Comparison of ENCODE assay signal across 8 cellular contexts in the genomic region with DNA sequence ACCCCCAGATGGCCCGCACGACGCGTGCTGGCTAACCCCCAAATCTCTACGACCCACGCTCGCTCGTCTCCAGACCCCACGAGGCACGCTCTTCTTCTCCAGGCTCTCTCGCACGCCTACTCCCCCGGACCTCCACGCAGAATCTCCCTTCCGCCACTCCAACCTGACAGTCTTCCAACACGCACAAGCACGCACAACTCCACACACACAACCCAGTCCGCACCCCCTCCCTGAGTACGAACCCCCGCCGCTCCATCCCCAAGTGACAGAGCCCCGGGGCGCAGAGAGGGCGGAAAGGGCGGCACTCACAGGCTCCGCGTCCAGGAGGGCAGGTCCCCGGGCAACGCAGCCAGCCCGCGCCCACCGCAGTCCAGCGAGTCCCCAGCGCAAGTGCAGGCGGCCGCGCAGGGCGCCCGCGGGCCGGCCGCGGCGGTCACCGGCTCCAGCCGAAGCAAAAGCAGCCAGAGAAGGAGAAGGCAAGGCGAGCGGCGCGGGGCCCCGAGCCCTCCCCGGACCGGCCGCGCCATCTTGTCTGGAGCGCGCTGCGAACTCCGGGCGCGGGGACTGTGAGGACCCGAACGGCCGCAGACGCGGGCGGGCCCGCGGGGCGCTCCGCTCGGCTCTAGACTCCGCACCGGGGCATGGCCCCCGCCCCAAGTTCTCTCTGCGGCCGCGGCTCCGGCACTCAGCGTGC. TPM values are rescaled to one million over a fixed set of nuclear protein-coding genes. Genes with fewer than 3 reads are reported as not detected.
A peak's percentile ranks its signal among the peaks of the same experiment; 100 is the strongest.
DNase-seq lines count a peak whose midpoint lies in the region; ATAC-seq, FAIRE-seq and TF ChIP-seq lines count a peak whose summit lies in the region.

No MANE protein-coding gene starts in this region.

- peak overlapping the region; percentile 64 for H3K4me3 ChIP-seq in bronchial epithelial cell (ENCODE audit: low read depth, low read length)

- TF ChIP-seq CTCF in bronchial epithelial cell (IDR thresholded peaks at IDR 0.05; ENCODE audit: insufficient read depth, low read length, severe bottlenecking), result no peak

- no peaks in the 10 kb centered on the region for H3K27me3 ChIP-seq in bronchial epithelial cell (ENCODE audit: control insufficient read depth, insufficient read depth, low read length)

- FAIRE-seq in bronchial epithelial cell (lab: Jason Lieb, UNC), result no peak

- ATAC-seq in HG02870 (IDR thresholded peaks at IDR 0.05; ENCODE audit: unreplicated experiment), result peak; percentile 11

- peak; percentile 38 for DNase-seq in NCI-H82 (lab: John Stamatoyannopoulos, UW)
- no peak for DNase-seq in NCI-H82 treated with DMSO at 0.1 percent for 48 hours (lab: John Stamatoyannopoulos, UW; ENCODE audit: unreplicated experiment)
- peak in 4 of 5 experiments; percentile 13 to 52 (median 27) for DNase-seq in T-helper 2 cell
- DNase-seq in bronchial epithelial cell (ENCODE audit: low read depth), result no peak
- peak; percentile 73 for DNase-seq in left kidney (ENCODE audit: low read depth, low spot score)
- peak; percentile 24 to 38 for DNase-seq in stimulated activated CD4-positive, alpha-beta T cell treated with anti-CD3 and anti-CD28 coated beads, Interleukin-4, amount 100 ng/mL, for 48 hours (ENCODE audit: low read depth in 2 of 2)
- DNase-seq in NCI-H345 (lab: John Stamatoyannopoulos, UW), result no peak

- H3K36me3 ChIP-seq in bronchial epithelial cell (ENCODE audit: control insufficient read depth, insufficient read depth, low read length), result no peaks in the 10 kb centered on the region

RNA-seq across cellular contexts. Expression of a gene that starts 0.8 kb away (rescaled TPM):
- total RNA-seq in bronchial epithelial cell, result 11.6 and 30.9 TPM in 2 replicates

Comparison
In these comparisons a context has a peak if more than half of its experiments do, and no peak if none do; other contexts are left out.
1. DNase-seq: peak in NCI-H82 (single experiment), T-helper 2 cell (4 of 5), left kidney (single experiment) and stimulated activated CD4-positive, alpha-beta T cell treated with anti-CD3 and anti-CD28 coated beads, Interleukin-4, amount 100 ng/mL, for 48 hours (2 of 2); none in NCI-H82 treated with DMSO at 0.1 percent for 48 hours (single experiment), bronchial epithelial cell (single experiment) and NCI-H345 (single experiment).